Comparison of ENCODE assay signal across 1 cellular context in the genomic region with DNA sequence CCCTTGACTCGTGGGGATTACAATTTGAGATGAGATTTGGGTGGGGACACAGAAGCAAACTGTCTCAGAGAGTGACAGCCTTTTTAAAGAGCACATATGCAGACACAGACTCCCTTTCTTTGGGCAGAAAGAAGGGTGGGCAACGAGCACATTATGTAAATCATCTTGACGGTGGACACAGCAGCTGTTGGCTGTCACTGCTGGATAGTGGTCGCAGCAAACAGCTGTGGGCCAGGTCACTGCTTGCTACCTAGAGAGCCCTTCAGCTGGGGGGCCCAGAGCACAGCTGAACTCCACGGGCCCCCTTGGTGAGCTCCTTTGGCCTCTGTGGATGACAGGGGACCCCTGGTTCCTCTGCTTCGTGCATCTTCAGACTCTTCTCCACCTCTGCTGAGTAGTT.
TF ChIP-seq lines count a peak whose summit lies in the region.

No MANE protein-coding gene starts in this region.

TF ChIP-seq in IMR-90, 13 proteins besides CTCF, POLR2A, EP300 and RAD21 (continued from another document):
- TF ChIP-seq, protein P1, sequence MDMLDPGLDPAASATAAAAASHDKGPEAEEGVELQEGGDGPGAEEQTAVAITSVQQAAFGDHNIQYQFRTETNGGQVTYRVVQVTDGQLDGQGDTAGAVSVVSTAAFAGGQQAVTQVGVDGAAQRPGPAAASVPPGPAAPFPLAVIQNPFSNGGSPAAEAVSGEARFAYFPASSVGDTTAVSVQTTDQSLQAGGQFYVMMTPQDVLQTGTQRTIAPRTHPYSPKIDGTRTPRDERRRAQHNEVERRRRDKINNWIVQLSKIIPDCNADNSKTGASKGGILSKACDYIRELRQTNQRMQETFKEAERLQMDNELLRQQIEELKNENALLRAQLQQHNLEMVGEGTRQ (IDR thresholded peaks at IDR 0.05; ENCODE audit: low read depth, low read length): no peak
- TF ChIP-seq SMC3 (IDR thresholded peaks at IDR 0.05; ENCODE audit: low read depth, low read length) (no peak), FOS (IDR thresholded peaks at IDR 0.05; ENCODE audit: low read depth, low read length) (no peak), BHLHE40 (IDR thresholded peaks at IDR 0.05; ENCODE audit: low read depth, low read length) (no peak), MXI1 (IDR thresholded peaks at IDR 0.05; ENCODE audit: borderline replicate concordance, low read depth, low read length) (no peak), RFX5 (IDR thresholded peaks at IDR 0.05; ENCODE audit: low read depth, low read length) (no peak)
